ENCODE assay signal across 2 cellular contexts in genomic region chr10:77941790-77942189, GRCh38.
TF ChIP-seq lines count a peak whose summit lies in the region.

No MANE protein-coding gene starts in this region.

TF ChIP-seq in IMR-90, 13 proteins besides CTCF, POLR2A, EP300 and RAD21:
- TF ChIP-seq USF2 (IDR thresholded peaks at IDR 0.05; ENCODE audit: low read depth, low read length), result no peak
- TF ChIP-seq RFX5 (IDR thresholded peaks at IDR 0.05; ENCODE audit: low read depth, low read length), result no peak
- no peak for TF ChIP-seq MXI1 (IDR thresholded peaks at IDR 0.05; ENCODE audit: borderline replicate concordance, low read depth, low read length)
- no peak for TF ChIP-seq MAFK (IDR thresholded peaks at IDR 0.05; ENCODE audit: low read depth, low read length)
- no peak for TF ChIP-seq RCOR1 (IDR thresholded peaks at IDR 0.05; ENCODE audit: insufficient replicate concordance, low read length)
- no peak for TF ChIP-seq CEBPB (IDR thresholded peaks at IDR 0.05; ENCODE audit: low read depth, low read length)
- TF ChIP-seq SMC3 (IDR thresholded peaks at IDR 0.05; ENCODE audit: low read depth, low read length), result no peak
- no peak for TF ChIP-seq ELK1 (IDR thresholded peaks at IDR 0.05; ENCODE audit: borderline replicate concordance, low read depth, low read length)
- TF ChIP-seq FOS (IDR thresholded peaks at IDR 0.05; ENCODE audit: low read depth, low read length), result no peak
- no peak for TF ChIP-seq BHLHE40 (IDR thresholded peaks at IDR 0.05; ENCODE audit: low read depth, low read length)
- TF ChIP-seq MAZ (IDR thresholded peaks at IDR 0.05; ENCODE audit: borderline replicate concordance, low read depth, low read length), result no peak
- no peak for TF ChIP-seq NFE2L2 (IDR thresholded peaks at IDR 0.05; ENCODE audit: low read depth, low read length)
- TF ChIP-seq CHD1 (IDR thresholded peaks at IDR 0.05; ENCODE audit: low read depth, low read length), result no peak

TF ChIP-seq in K562, 482 proteins besides CTCF, POLR2A, EP300 and RAD21:
- TF ChIP-seq ZNF384 (IDR thresholded peaks at IDR 0.05; ENCODE audit: low read depth, low read length), result no peak
- peak; percentile 74 for TF ChIP-seq CBFA2T3 (IDR thresholded peaks at IDR 0.05)
- no peak for TF ChIP-seq STAG1 (CRISPR knock-in tag; IDR thresholded peaks at IDR 0.05; ENCODE audit: borderline replicate concordance)
- no peak for TF ChIP-seq GTF3C2 (IDR thresholded peaks at IDR 0.05; ENCODE audit: borderline replicate concordance, extremely low read depth, insufficient read length)
- TF ChIP-seq ASH1L (IDR thresholded peaks at IDR 0.05; ENCODE audit: borderline replicate concordance, low read depth, partially characterized antibody), result no peak
- no peak for TF ChIP-seq MAX (CRISPR knock-in tag; IDR thresholded peaks at IDR 0.05)
- TF ChIP-seq PKNOX1 (IDR thresholded peaks at IDR 0.05), result peak; percentile 36; the same call in 1 of the 2 replicates
- TF ChIP-seq CCNT2 (IDR thresholded peaks at IDR 0.05; ENCODE audit: borderline replicate concordance, extremely low read depth, insufficient read length, low read depth, low read length), result no peak
- no peak for TF ChIP-seq ZNF217 (CRISPR knock-in tag; IDR thresholded peaks at IDR 0.05)
TF ChIP-seq in K562: peak in this region for 2.
